6 cellular contexts compared by ENCODE assay signal in genomic region chr19:14434157-14434501, GRCh38. TPM values are rescaled to one million over a fixed set of nuclear protein-coding genes. Genes with fewer than 3 reads are reported as not detected.
A peak's percentile ranks its signal among the peaks of the same experiment; 100 is the strongest.
DNase-seq lines count a peak whose midpoint lies in the region; ATAC-seq and TF ChIP-seq lines count a peak whose summit lies in the region.

No MANE protein-coding gene starts in this region.

- no peaks in the 10 kb centered on the region for H3K9me3 ChIP-seq in body of pancreas

- no peak for TF ChIP-seq POLR2A in body of pancreas (IDR thresholded peaks at IDR 0.05)

- H3K27me3 ChIP-seq in body of pancreas, result no peaks in the 10 kb centered on the region

- peaks cover 41% of the 10 kb centered on the region for H3K4me1 Mint-ChIP-seq in nephron progenitor cell

- no peak overlapping the region for H3K4me3 ChIP-seq in body of pancreas

- H3K27ac ChIP-seq in body of pancreas, result peak overlapping the region in 3 of 4 donors; percentile 67 to 79 (median 69)

- TF ChIP-seq CTCF in body of pancreas (IDR thresholded peaks at IDR 0.05) (peak in 1 of 7 experiments; percentile 5), nephron progenitor cell (IDR thresholded peaks at IDR 0.05) (no peak)

- no peaks in the 10 kb centered on the region for H3K36me3 Mint-ChIP-seq in nephron progenitor cell (ENCODE audit: low read depth)

- no peaks in the 10 kb centered on the region for H3K9me3 Mint-ChIP-seq in nephron progenitor cell

- DNase-seq in KBM-7 (peak; percentile 19), body of pancreas (peak; percentile 19 to 39 (median 28)), nephron progenitor cell (no peak), RKO (ENCODE audit: low spot score) (no peak), GM19238 (ENCODE audit: insufficient read length, low spot score) (no peak)
- DNase-seq in stimulated activated CD4-positive, alpha-beta T cell treated with anti-CD3 and anti-CD28 coated beads, Interleukin-2, amount 100 ng/mL, for 24 hours, result no peak

- intact Hi-C loops in body of pancreas (cut with DNase I), result no loop called here

- no peak overlapping the region for H3K27ac Mint-ChIP-seq in nephron progenitor cell

- H3K4me3 Mint-ChIP-seq in nephron progenitor cell, result peak overlapping the region; percentile 79

- in situ Hi-C loops in KBM-7 (cut with MboI; ENCODE audit: low pct_unique_long_range_greater_than_20kb, low sequenced_read_pairs), result no loop called here

- peak; percentile 16 for ATAC-seq in body of pancreas

- H3K4me1 ChIP-seq in body of pancreas, result peaks cover 32% of the 10 kb centered on the region

- WGBS in body of pancreas, 2 donors, result 14 to 24% methylated on average over 3 to 4 of the region's 4 CpGs

- no peaks in the 10 kb centered on the region for H3K36me3 ChIP-seq in body of pancreas (replicated peaks in 1 of 2; ENCODE audit: insufficient read depth in 1 of 2, low read depth in 2 of 2)

- peaks cover 32% of the 10 kb centered on the region for H3K27me3 Mint-ChIP-seq in nephron progenitor cell (ENCODE audit: low read depth, poor library complexity)

RNA-seq across cellular contexts. Expression of gene PKN1, which starts 1.0 kb away (rescaled TPM):
- total RNA-seq in body of pancreas, result 10 to 100 TPM; 82.5 to 83.4 TPM

RNA-seq across cellular contexts. Expression of gene DDX39A, which starts 15.0 kb away (rescaled TPM):
- total RNA-seq in body of pancreas, result 10 to 100 TPM; 32.4 to 86.7 TPM

RNA-seq across cellular contexts. Expression of gene PTGER1, which starts 41.0 kb away (rescaled TPM):
- 1 to 10 TPM in 1 of 2 donors, not detected in 1; 3.6 TPM for total RNA-seq in body of pancreas

RNA-seq across cellular contexts. Expression of gene ADGRE5, which starts 52.9 kb away (rescaled TPM):
- total RNA-seq in body of pancreas, result 10 to 100 TPM; 11.5 to 24.6 TPM

Comparison
In these comparisons a context has a peak if more than half of its experiments do, and no peak if none do; other contexts are left out.
1. DNase-seq: peak in KBM-7 (single experiment) and body of pancreas (4 of 4); none in nephron progenitor cell (single experiment), RKO (single experiment), GM19238 (single experiment) and stimulated activated CD4-positive, alpha-beta T cell treated with anti-CD3 and anti-CD28 coated beads, Interleukin-2, amount 100 ng/mL, for 24 hours (0 of 2).